Comparison of ENCODE assay signal across 23 cellular contexts in the genomic region with DNA sequence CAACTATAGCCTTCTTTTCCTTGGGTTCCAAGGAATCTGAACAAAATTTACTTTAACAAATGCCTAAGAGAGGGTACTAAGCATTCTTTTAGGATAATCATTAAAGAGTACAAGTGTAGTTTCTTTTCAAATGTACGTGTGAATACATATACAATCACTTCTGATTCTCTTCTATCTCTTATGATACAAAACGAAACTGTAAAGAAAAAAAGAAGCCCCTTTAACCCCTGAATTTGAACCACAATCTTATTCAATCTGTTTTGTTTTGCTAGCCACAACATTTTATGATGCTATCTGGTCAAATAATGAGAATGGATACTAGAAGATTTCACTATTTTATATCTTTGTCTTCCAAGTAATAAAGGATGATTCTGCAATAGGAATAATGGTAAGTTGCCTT.
"Had no signal": no experiment of that assay in that cellular context is flagged by ENCODE, and none has a peak within 500 bp of the region (broad histone marks: within the 10 kb centered on the region; RNA-seq: fewer than 3 reads in every experiment).

No MANE protein-coding gene starts in this region.

- ATAC-seq: gastrocnemius medialis; left lobe of liver; natural killer cell; psoas muscle; right cardiac atrium; stimulated activated memory B cell treated with anti-CD40 and anti-IgM and Interleukin-4, amounts not matched to agents 10 μg/mL and 1 μg/mL and 100 μg/mL, for 72 hours; stimulated activated naive CD8-positive, alpha-beta T cell treated with anti-CD3 and anti-CD28 coated beads, Interleukin-15, amount 100 ng/mL, for 72 hours; upper lobe of right lung had no signal

- DNase-seq: foreskin fibroblast; gastrocnemius medialis; head of caudate nucleus; kidney; natural killer cell; occipital lobe; ovary; posterior cingulate gyrus; psoas muscle; right cardiac atrium; sigmoid colon; stimulated activated CD4-positive, alpha-beta T cell treated with anti-CD3 and anti-CD28 coated beads, Interleukin-2, amount 100 ng/mL, for 24 hours; stimulated activated CD4-positive, alpha-beta T cell treated with anti-CD3 and anti-CD28 coated beads, Interleukin-4, amount 100 ng/mL, for 24 hours; stimulated activated naive CD8-positive, alpha-beta T cell treated with anti-CD3 and anti-CD28 coated beads, Interleukin-15, amount 100 ng/mL, for 72 hours; transverse colon; upper lobe of right lung; uterus had no signal

- H3K36me3 ChIP-seq: ovary, uterus had no signal

- H3K27me3 Mint-ChIP-seq: memory B cell; stimulated activated memory B cell treated with anti-CD40 and anti-IgM and Interleukin-4, amounts not matched to agents 10 μg/mL and 1 μg/mL and 100 μg/mL, for 72 hours; stimulated activated naive CD8-positive, alpha-beta T cell treated with anti-CD3 and anti-CD28 coated beads, Interleukin-15, amount 100 ng/mL, for 72 hours had no signal

- H3K27ac Mint-ChIP-seq: memory B cell; natural killer cell; stimulated activated memory B cell treated with anti-CD40 and anti-IgM and Interleukin-4, amounts not matched to agents 10 μg/mL and 1 μg/mL and 100 μg/mL, for 72 hours; stimulated activated naive CD8-positive, alpha-beta T cell treated with anti-CD3 and anti-CD28 coated beads, Interleukin-15, amount 100 ng/mL, for 72 hours had no signal

- H3K27me3 ChIP-seq: gastrocnemius medialis, ovary, sigmoid colon, suprapubic skin, transverse colon, upper lobe of right lung, uterus had no signal

- H3K27ac ChIP-seq: coronary artery, gastrocnemius medialis, ovary, psoas muscle, sigmoid colon, suprapubic skin, transverse colon, upper lobe of right lung, uterus had no signal

- H3K4me3 ChIP-seq: coronary artery, gastrocnemius medialis, lung, ovary, psoas muscle, sigmoid colon, suprapubic skin, transverse colon, upper lobe of right lung, uterus had no signal

- H3K4me1 ChIP-seq: gastrocnemius medialis, psoas muscle, sigmoid colon, suprapubic skin, transverse colon, upper lobe of right lung, uterus had no signal

- H3K4me3 Mint-ChIP-seq: memory B cell; natural killer cell; stimulated activated memory B cell treated with anti-CD40 and anti-IgM and Interleukin-4, amounts not matched to agents 10 μg/mL and 1 μg/mL and 100 μg/mL, for 72 hours; stimulated activated naive CD8-positive, alpha-beta T cell treated with anti-CD3 and anti-CD28 coated beads, Interleukin-15, amount 100 ng/mL, for 72 hours had no signal

- H3K9me3 Mint-ChIP-seq: memory B cell; natural killer cell; stimulated activated memory B cell treated with anti-CD40 and anti-IgM and Interleukin-4, amounts not matched to agents 10 μg/mL and 1 μg/mL and 100 μg/mL, for 72 hours; stimulated activated naive CD8-positive, alpha-beta T cell treated with anti-CD3 and anti-CD28 coated beads, Interleukin-15, amount 100 ng/mL, for 72 hours had no signal

- H3K9me3 ChIP-seq: gastrocnemius medialis, ovary, psoas muscle, sigmoid colon, suprapubic skin, transverse colon, upper lobe of right lung, uterus had no signal

- H3K4me1 Mint-ChIP-seq: memory B cell; natural killer cell; stimulated activated memory B cell treated with anti-CD40 and anti-IgM and Interleukin-4, amounts not matched to agents 10 μg/mL and 1 μg/mL and 100 μg/mL, for 72 hours; stimulated activated naive CD8-positive, alpha-beta T cell treated with anti-CD3 and anti-CD28 coated beads, Interleukin-15, amount 100 ng/mL, for 72 hours had no signal
